18 cellular contexts compared by ENCODE assay signal in the genomic region with DNA sequence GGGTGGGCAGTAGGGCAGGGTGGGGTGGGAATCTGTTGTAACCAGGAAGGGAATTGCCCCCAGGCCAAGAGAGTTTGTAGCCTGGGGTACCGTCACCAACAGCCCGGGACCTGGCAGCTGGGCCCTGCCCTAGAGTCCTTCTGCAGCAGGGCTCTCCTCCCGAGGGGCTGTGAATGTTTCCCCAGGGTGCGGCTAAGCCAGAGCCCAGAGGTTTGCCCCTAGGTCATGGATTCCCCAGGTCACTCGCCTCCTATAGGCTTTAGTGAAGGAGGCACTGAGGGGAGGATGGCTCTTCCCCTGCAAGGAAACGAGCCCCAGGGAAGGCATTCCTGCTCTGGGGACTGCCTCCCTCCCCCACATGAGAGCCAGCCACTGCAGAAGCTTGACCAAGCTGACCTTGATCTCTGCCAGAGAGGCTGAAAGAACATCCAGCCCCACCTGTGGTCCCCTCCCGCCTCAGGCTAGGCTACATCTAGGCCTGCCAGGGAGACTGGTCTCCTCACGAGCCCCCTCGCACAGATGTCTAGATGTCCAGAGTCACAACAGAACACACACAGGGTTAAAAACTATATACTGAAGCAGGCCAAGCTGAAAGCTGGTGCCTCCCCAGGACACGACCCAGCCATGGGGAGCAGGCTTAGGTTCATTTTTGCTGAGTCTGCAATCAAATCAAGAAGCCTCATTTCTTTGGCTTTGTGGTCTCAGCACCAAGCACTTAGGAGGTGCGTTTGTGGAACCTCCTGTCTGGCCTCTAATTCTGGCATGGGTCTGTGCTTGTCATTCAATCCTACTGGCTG.
A peak's percentile ranks its signal among the peaks of the same experiment; 100 is the strongest.
DNase-seq lines count a peak whose midpoint lies in the region; ATAC-seq lines count a peak whose summit lies in the region.
"Had no signal": no experiment of that assay in that cellular context is flagged by ENCODE, and none has a peak within 500 bp of the region (broad histone marks: within the 10 kb centered on the region; RNA-seq: fewer than 3 reads in every experiment).

No MANE protein-coding gene starts in this region.

- H3K27me3 Mint-ChIP-seq in activated CD4-positive, alpha-beta memory T cell treated with anti-CD3 and anti-CD28 coated beads, Interleukin-2, amount 10 ng/mL, durations not matched to agents 7 days and 5 days, result peaks cover 3% of the 10 kb centered on the region
- no peaks in the 10 kb centered on the region for H3K27me3 Mint-ChIP-seq in activated CD4-positive, alpha-beta memory T cell treated with anti-CD3 and anti-CD28 coated beads for 36 hours

- DNase-seq in activated CD4-positive, alpha-beta memory T cell treated with anti-CD3 and anti-CD28 coated beads, Interleukin-2, amount 10 ng/mL, durations not matched to agents 7 days and 5 days, result peak; percentile 10
- no peak for DNase-seq in activated CD4-positive, alpha-beta memory T cell treated with anti-CD3 and anti-CD28 coated beads for 36 hours
- DNase-seq in RPMI8226 (peak; percentile 70), left kidney (ENCODE audit: low read depth, low spot score) (peak; percentile 68), NCI-H146 (lab: John Stamatoyannopoulos, UW) (no peak)
- DNase-seq in stimulated activated CD8-positive, alpha-beta memory T cell treated with anti-CD3 and anti-CD28 coated beads, Interleukin-4, amount 100 ng/mL, for 48 hours, result peak; percentile 10
- DNase-seq: 8988T, C1 segment of cervical spinal cord, DMS 273 treated with DMSO at 0.1 percent for 48 hours, KG1, NCI-H1092 treated with DMSO at 0.1 percent for 48 hours, NCI-H187, NCI-H2171, NCI-H774, Right ventricle myocardium superior had no signal

- no peak overlapping the region for H3K27ac Mint-ChIP-seq in activated CD4-positive, alpha-beta memory T cell treated with anti-CD3 and anti-CD28 coated beads, Interleukin-2, amount 10 ng/mL, durations not matched to agents 7 days and 5 days
- no peak overlapping the region for H3K27ac Mint-ChIP-seq in activated CD4-positive, alpha-beta memory T cell treated with anti-CD3 and anti-CD28 coated beads for 36 hours

- POLR2A ChIA-PET in activated CD4-positive, alpha-beta memory T cell treated with anti-CD3 and anti-CD28 coated beads, Interleukin-2, amount 10 ng/mL, durations not matched to agents 7 days and 5 days (lab: Charles Lee), result no interaction called here
- POLR2A ChIA-PET in activated CD4-positive, alpha-beta memory T cell treated with anti-CD3 and anti-CD28 coated beads for 36 hours (lab: Charles Lee), result no interaction called here

- H3K9me3 Mint-ChIP-seq in activated CD4-positive, alpha-beta memory T cell treated with anti-CD3 and anti-CD28 coated beads, Interleukin-2, amount 10 ng/mL, durations not matched to agents 7 days and 5 days, result no peaks in the 10 kb centered on the region
- H3K9me3 Mint-ChIP-seq in activated CD4-positive, alpha-beta memory T cell treated with anti-CD3 and anti-CD28 coated beads for 36 hours, result no peaks in the 10 kb centered on the region

- ATAC-seq in HG02970 (IDR thresholded peaks at IDR 0.05; ENCODE audit: low FRiP score, unreplicated experiment) (no peak), HG02852 (IDR thresholded peaks at IDR 0.05; ENCODE audit: unreplicated experiment) (no peak)
- ATAC-seq: Panc1 had no signal

- no peak overlapping the region for H3K4me3 Mint-ChIP-seq in activated CD4-positive, alpha-beta memory T cell treated with anti-CD3 and anti-CD28 coated beads, Interleukin-2, amount 10 ng/mL, durations not matched to agents 7 days and 5 days
- no peak overlapping the region for H3K4me3 Mint-ChIP-seq in activated CD4-positive, alpha-beta memory T cell treated with anti-CD3 and anti-CD28 coated beads for 36 hours

- intact Hi-C loops in activated CD4-positive, alpha-beta memory T cell treated with anti-CD3 and anti-CD28 coated beads for 36 hours (cut with micrococcal nuclease), result loop anchor here (10.0 kb wide), 1 partner anchor 959 kb away; no protein-coding TSS in a partner anchor

- no peaks in the 10 kb centered on the region for H3K36me3 Mint-ChIP-seq in activated CD4-positive, alpha-beta memory T cell treated with anti-CD3 and anti-CD28 coated beads, Interleukin-2, amount 10 ng/mL, durations not matched to agents 7 days and 5 days (ENCODE audit: low read depth)
- H3K36me3 Mint-ChIP-seq in activated CD4-positive, alpha-beta memory T cell treated with anti-CD3 and anti-CD28 coated beads for 36 hours, result no peaks in the 10 kb centered on the region

- CTCF ChIA-PET in activated CD4-positive, alpha-beta memory T cell treated with anti-CD3 and anti-CD28 coated beads, Interleukin-2, amount 10 ng/mL, durations not matched to agents 7 days and 5 days (lab: Charles Lee), result no interaction called here
- CTCF ChIA-PET in activated CD4-positive, alpha-beta memory T cell treated with anti-CD3 and anti-CD28 coated beads for 36 hours (lab: Charles Lee), result no interaction called here

- peaks cover 2% of the 10 kb centered on the region for H3K4me1 Mint-ChIP-seq in activated CD4-positive, alpha-beta memory T cell treated with anti-CD3 and anti-CD28 coated beads, Interleukin-2, amount 10 ng/mL, durations not matched to agents 7 days and 5 days
- H3K4me1 Mint-ChIP-seq in activated CD4-positive, alpha-beta memory T cell treated with anti-CD3 and anti-CD28 coated beads for 36 hours (ENCODE audit: low read depth), result no peaks in the 10 kb centered on the region

Comparison
In these comparisons a context has a peak if more than half of its experiments do, and no peak if none do; other contexts are left out.
1. DNase-seq: peak in activated CD4-positive, alpha-beta memory T cell treated with anti-CD3 and anti-CD28 coated beads, Interleukin-2, amount 10 ng/mL, durations not matched to agents 7 days and 5 days (single experiment), RPMI8226 (single experiment), left kidney (single experiment) and stimulated activated CD8-positive, alpha-beta memory T cell treated with anti-CD3 and anti-CD28 coated beads, Interleukin-4, amount 100 ng/mL, for 48 hours (single experiment); none in activated CD4-positive, alpha-beta memory T cell treated with anti-CD3 and anti-CD28 coated beads for 36 hours (single experiment) and NCI-H146 (single experiment).